In the genomic region with DNA sequence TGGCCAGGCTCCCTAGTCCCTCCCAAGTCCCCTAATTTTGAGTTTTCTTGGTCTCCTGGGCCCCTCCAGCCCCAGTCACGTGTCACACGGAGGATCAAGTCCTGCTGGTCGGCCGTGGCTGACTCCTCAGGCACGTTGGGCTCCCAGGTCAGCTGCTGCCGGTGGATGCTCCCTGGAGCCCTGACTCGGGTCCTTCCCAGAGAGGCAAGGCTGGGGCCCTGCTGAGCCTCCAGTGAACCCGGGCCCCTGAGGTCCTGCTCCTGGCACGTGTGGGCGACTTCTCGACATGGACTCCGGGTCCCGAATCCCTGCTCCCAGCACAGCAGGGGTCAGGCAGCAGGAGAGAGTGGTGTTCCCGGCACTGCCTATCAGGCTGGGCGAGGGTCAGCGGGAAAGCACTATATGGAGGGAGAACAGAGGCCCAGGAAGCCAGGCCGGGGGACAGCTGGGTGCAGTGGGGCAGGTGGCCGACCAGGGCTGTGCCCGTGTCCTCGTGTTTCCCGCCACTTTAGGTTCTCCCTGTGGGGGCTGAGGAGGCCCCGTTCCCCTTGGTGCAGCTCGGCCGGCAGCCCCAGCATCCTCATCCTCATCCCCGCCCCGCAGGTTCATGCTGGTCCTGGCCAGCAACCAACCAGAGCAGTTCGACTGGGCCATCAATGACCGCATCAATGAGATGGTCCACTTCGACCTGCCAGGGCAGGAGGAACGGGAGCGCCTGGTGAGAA, we compare ENCODE assay signal across 16 cellular contexts. TPM values are rescaled to one million over a fixed set of nuclear protein-coding genes. Genes with fewer than 3 reads are reported as not detected.
DNase-seq lines count a peak whose midpoint lies in the region; ATAC-seq and TF ChIP-seq lines count a peak whose summit lies in the region.
"Had no signal": no experiment of that assay in that cellular context is flagged by ENCODE, and none has a peak within 500 bp of the region (broad histone marks: within the 10 kb centered on the region; RNA-seq: fewer than 3 reads in every experiment).

No MANE protein-coding gene starts in this region.

- no peaks in the 10 kb centered on the region for H3K4me1 ChIP-seq in neuronal stem cell (ENCODE audit: control insufficient read depth in 2 of 2, insufficient read depth in 1 of 2, low read depth in 1 of 2, low read length in 2 of 2)

- H4K8ac ChIP-seq in neuronal stem cell (ENCODE audit: low read depth, low read length), result no peak overlapping the region

- no CpG with 5 or more reads among the region's 31 CpGs for WGBS in neuronal stem cell (ENCODE audit: extremely low coverage in 2 of 2, insufficient read length in 2 of 2, insufficient replicate concordance in 1 of 2), 2 donors

- no peak overlapping the region for H2BK5ac ChIP-seq in neuronal stem cell (ENCODE audit: low read length)

- H2AK5ac ChIP-seq in neuronal stem cell (ENCODE audit: low read depth, low read length), result no peak overlapping the region

- H2BK12ac ChIP-seq in neuronal stem cell (ENCODE audit: low read length), result no peak overlapping the region

- H3K23ac ChIP-seq in neuronal stem cell (ENCODE audit: low read depth, low read length, poor library complexity), result no peak overlapping the region

- H3K27me3 ChIP-seq in neuronal stem cell (ENCODE audit: control insufficient read depth in 3 of 3, insufficient read depth in 3 of 3, low read depth in 1 of 3, low read length in 3 of 3), result no peaks in the 10 kb centered on the region

- H3K18ac ChIP-seq in neuronal stem cell (ENCODE audit: low read length), result no peak overlapping the region

- no peak overlapping the region for H3K14ac ChIP-seq in neuronal stem cell (ENCODE audit: low read length)

- H2AFZ ChIP-seq in neuronal stem cell (ENCODE audit: low read length), result no peak overlapping the region
- H2AFZ ChIP-seq: GM23338 had no signal

- TF ChIP-seq CTCF in GM20000 (IDR thresholded peaks at IDR 0.05; ENCODE audit: extremely low read depth, missing control alignments), result no peak

- H4K91ac ChIP-seq in neuronal stem cell (ENCODE audit: low read depth, low read length, poor library complexity), result no peak overlapping the region

- H3K9me3 Mint-ChIP-seq in stimulated activated naive CD8-positive, alpha-beta T cell treated with anti-CD3 and anti-CD28 coated beads, Interleukin-15, amount 100 ng/mL, for 72 hours, result peaks cover 5 to 6% of the 10 kb centered on the region in 2 donors

- no peak overlapping the region for H2BK120ac ChIP-seq in neuronal stem cell (ENCODE audit: low read depth, low read length)

- DNase-seq in stimulated activated naive CD8-positive, alpha-beta T cell treated with anti-CD3 and anti-CD28 coated beads, Interleukin-15, Interleukin-2, amounts not matched to agents 100 U/mL and 50 U/mL, for 24 hours, result no peak
- DNase-seq in stimulated activated naive CD8-positive, alpha-beta T cell treated with anti-CD3 and anti-CD28 coated beads, Interleukin-15, amount 100 ng/mL, for 72 hours, result no peak
- peak; percentile 12 for DNase-seq in GM20000 (ENCODE audit: low spot score)
- no peak for DNase-seq in neuronal stem cell (ENCODE audit: low spot score)
- DNase-seq in GM19238 (ENCODE audit: insufficient read length, low spot score), result no peak
- no peak for DNase-seq in left colon
- DNase-seq: 8988T; C1 segment of cervical spinal cord; Calu3; CD4-positive, alpha-beta T cell; DMS79; H9; KBM-7 had no signal

- peaks cover 4 to 17% of the 10 kb centered on the region in 2 donors for H3K9me3 ChIP-seq in neuronal stem cell (replicated peaks in 1 of 2; ENCODE audit: control insufficient read depth in 2 of 2, insufficient read depth in 1 of 2, low read depth in 1 of 2, low read length in 2 of 2)

- no peak overlapping the region for H3K4ac ChIP-seq in neuronal stem cell (ENCODE audit: low read length)

- no peak overlapping the region for H2BK15ac ChIP-seq in neuronal stem cell (ENCODE audit: low read length)

- no peak overlapping the region for H3K4me2 ChIP-seq in neuronal stem cell (ENCODE audit: insufficient read depth, low read length, poor library complexity, severe bottlenecking)
- H3K4me2 ChIP-seq: GM23338 had no signal

- peak; percentile 8 for ATAC-seq in stimulated activated naive CD8-positive, alpha-beta T cell treated with anti-CD3 and anti-CD28 coated beads, Interleukin-15, Interleukin-2, amounts not matched to agents 100 U/mL and 50 U/mL, for 24 hours
- ATAC-seq in stimulated activated naive CD8-positive, alpha-beta T cell treated with anti-CD3 and anti-CD28 coated beads, Interleukin-15, amount 100 ng/mL, for 72 hours, result no peak
- ATAC-seq in left colon (no peak), GM18858 (IDR thresholded peaks at IDR 0.05; ENCODE audit: unreplicated experiment) (no peak)
- ATAC-seq: GM23338 had no signal

- H3K4me3 Mint-ChIP-seq in stimulated activated naive CD8-positive, alpha-beta T cell treated with anti-CD3 and anti-CD28 coated beads, Interleukin-15, amount 100 ng/mL, for 72 hours, result no peak overlapping the region
- H3K4me3 Mint-ChIP-seq: B cell; CD4-positive, alpha-beta T cell; GM23338; H9 had no signal

- H3K9ac ChIP-seq in neuronal stem cell (ENCODE audit: low read depth, low read length, poor library complexity), result peak overlapping the region; percentile 21

- H3K4me3 ChIP-seq in neuronal stem cell (ENCODE audit: low read length in 2 of 2), result no peak overlapping the region
- H3K4me3 ChIP-seq: GM23338 had no signal

- no peaks in the 10 kb centered on the region for H3K4me1 Mint-ChIP-seq in stimulated activated naive CD8-positive, alpha-beta T cell treated with anti-CD3 and anti-CD28 coated beads, Interleukin-15, amount 100 ng/mL, for 72 hours
- H3K4me1 Mint-ChIP-seq: B cell, GM23338, H9 had no signal

- intact Hi-C loops in left colon (cut with DNase I, micrococcal nuclease), result no loop called here

- peaks cover 14 to 44% of the 10 kb centered on the region in 2 donors for H3K36me3 ChIP-seq in neuronal stem cell (replicated peaks in 1 of 2; ENCODE audit: control insufficient read depth in 2 of 2, insufficient read depth in 2 of 2, low read length in 2 of 2)

- H3K27ac Mint-ChIP-seq in stimulated activated naive CD8-positive, alpha-beta T cell treated with anti-CD3 and anti-CD28 coated beads, Interleukin-15, amount 100 ng/mL, for 72 hours, result peak overlapping the region in 1 of 2 donors; percentile 56
- H3K27ac Mint-ChIP-seq: B cell; CD4-positive, alpha-beta T cell; GM23338; H9 had no signal

- H3K27me3 Mint-ChIP-seq in stimulated activated naive CD8-positive, alpha-beta T cell treated with anti-CD3 and anti-CD28 coated beads, Interleukin-15, amount 100 ng/mL, for 72 hours, result no peaks in the 10 kb centered on the region
- H3K27me3 Mint-ChIP-seq: B cell; CD4-positive, alpha-beta T cell had no signal

- H3K27ac ChIP-seq in neuronal stem cell (replicated peaks; ENCODE audit: low read length), result no peak overlapping the region

- H3K79me1 ChIP-seq in neuronal stem cell (ENCODE audit: low read depth, low read length), result peaks cover 4% of the 10 kb centered on the region

RNA-seq across cellular contexts. Expression of gene TMEM240, which starts 13.2 kb away (rescaled TPM):
- polyA plus RNA-seq in neuronal stem cell (2013, experiment 1 of 2), result 8.8 TPM
- 8.6 TPM for polyA plus RNA-seq in neuronal stem cell (2013, experiment 2 of 2)
- total RNA-seq in left colon, result 1 to 10 TPM in 1 of 2 donors, under 1 TPM in 1; 0.67 to 2.6 TPM

RNA-seq across cellular contexts. Expression of gene ATAD3A, which starts 15.3 kb away (rescaled TPM):
- polyA plus RNA-seq in neuronal stem cell (2013, experiment 1 of 2), result 20.2 TPM
- polyA plus RNA-seq in neuronal stem cell (2013, experiment 2 of 2), result 19.1 TPM
- 10 to 100 TPM; 20.7 to 29.6 TPM for total RNA-seq in left colon

RNA-seq across cellular contexts. Expression of gene SSU72, which starts 47.4 kb away (rescaled TPM):
- polyA plus RNA-seq in neuronal stem cell (2013, experiment 1 of 2), result 147 TPM
- 144 TPM for polyA plus RNA-seq in neuronal stem cell (2013, experiment 2 of 2)
- total RNA-seq in left colon, result 100 to 1,000 TPM; 118 to 130 TPM

RNA-seq across cellular contexts. Expression of gene ATAD3B, which starts 55.7 kb away (rescaled TPM):
- polyA plus RNA-seq in neuronal stem cell (2013, experiment 1 of 2), result 8.4 TPM
- 8.2 TPM for polyA plus RNA-seq in neuronal stem cell (2013, experiment 2 of 2)
- 10 to 100 TPM; 15.2 to 16.4 TPM for total RNA-seq in left colon
